Comparison of ENCODE assay signal across 8 cellular contexts in genomic region chr3:15795563-15796308, GRCh38. TPM values are rescaled to one million over a fixed set of nuclear protein-coding genes. Genes with fewer than 3 reads are reported as not detected.
A peak's percentile ranks its signal among the peaks of the same experiment; 100 is the strongest.
DNase-seq lines count a peak whose midpoint lies in the region; ATAC-seq and TF ChIP-seq lines count a peak whose summit lies in the region.

No MANE protein-coding gene starts in this region.

- H3K27me3 Mint-ChIP-seq in CD8-positive, alpha-beta T cell (ENCODE audit: low read depth), result no peaks in the 10 kb centered on the region

- H3K27me3 ChIP-seq in CD8-positive, alpha-beta T cell (ENCODE audit: insufficient read depth, low read length), result no peaks in the 10 kb centered on the region
- no peaks in the 10 kb centered on the region for H3K27me3 ChIP-seq in esophagus muscularis mucosa
- no peaks in the 10 kb centered on the region for H3K27me3 ChIP-seq in skeletal muscle satellite cell (ENCODE audit: control insufficient read depth, insufficient read depth, low read length)

- peaks cover 27% of the 10 kb centered on the region for H3K36me3 Mint-ChIP-seq in CD8-positive, alpha-beta T cell

- no peaks in the 10 kb centered on the region for H3K9me3 Mint-ChIP-seq in CD8-positive, alpha-beta T cell

- WGBS in esophagus muscularis mucosa, result 12% methylated on average over 4 of the region's 4 CpGs
- 20 to 26% methylated on average over 4 of the region's 4 CpGs for WGBS in lower leg skin, 2 donors

- peaks cover 25% of the 10 kb centered on the region for H3K4me1 ChIP-seq in CD8-positive, alpha-beta T cell (ENCODE audit: insufficient read depth, low read length)
- peaks cover 9 to 54% (median 47%) of the 10 kb centered on the region in 4 donors for H3K4me1 ChIP-seq in esophagus muscularis mucosa
- peaks cover 46% of the 10 kb centered on the region for H3K4me1 ChIP-seq in skeletal muscle satellite cell (ENCODE audit: control insufficient read depth, insufficient read depth, low read length)

- TF ChIP-seq CTCF in CD8-positive, alpha-beta T cell (IDR thresholded peaks at IDR 0.05), result no peak
- no peak for TF ChIP-seq CTCF in esophagus muscularis mucosa (IDR thresholded peaks at IDR 0.05)
- no peak for TF ChIP-seq CTCF in lower leg skin (IDR thresholded peaks at IDR 0.05)

- no peaks in the 10 kb centered on the region for H3K9me3 ChIP-seq in CD8-positive, alpha-beta T cell (ENCODE audit: low read length)
- H3K9me3 ChIP-seq in esophagus muscularis mucosa (no peaks in the 10 kb centered on the region), skeletal muscle satellite cell (replicated peaks; ENCODE audit: low read length) (peaks cover 5% of the 10 kb centered on the region)

- H3K4me2 ChIP-seq in skeletal muscle satellite cell (ENCODE audit: low read length), result peak overlapping the region; percentile 86

- peak overlapping the region; percentile 95 for H3K9ac ChIP-seq in skeletal muscle satellite cell (ENCODE audit: low read depth, low read length)

- H3K27ac ChIP-seq in CD8-positive, alpha-beta T cell (ENCODE audit: low read depth, low read length), result no peak overlapping the region
- H3K27ac ChIP-seq in esophagus muscularis mucosa (replicated peaks in 1 of 4), result peak overlapping the region; percentile 82 to 87 (median 86)

- peaks cover 71% of the 10 kb centered on the region for H3K4me1 Mint-ChIP-seq in CD8-positive, alpha-beta T cell (ENCODE audit: low read depth)

- CTCF ChIA-PET in CD8-positive, alpha-beta T cell (lab: Charles Lee), result interaction anchor here (2.5 kb wide), 1 partner anchor 166 kb away, joined by 5 read pairs; no protein-coding TSS in a partner anchor

- no peak for DNase-seq in CD8-positive, alpha-beta T cell
- DNase-seq in SKM-1 treated with dmso at 0.1 percent for 144 hours (lab: John Stamatoyannopoulos, UW; ENCODE audit: unreplicated experiment), result peak; percentile 76
- no peak for DNase-seq in esophagus muscularis mucosa (ENCODE audit: extremely low spot score)
- no peak for DNase-seq in lower leg skin (ENCODE audit: low spot score in 2 of 2)
- no peak for DNase-seq in NCI-H128 (lab: John Stamatoyannopoulos, UW; ENCODE audit: unreplicated experiment)
- no peak for DNase-seq in NCI-H2081 treated with DMSO at 0.1 percent for 48 hours (lab: John Stamatoyannopoulos, UW)

- peak overlapping the region; percentile 16 for H3K4me3 Mint-ChIP-seq in CD8-positive, alpha-beta T cell

- H3K36me3 ChIP-seq in CD8-positive, alpha-beta T cell (ENCODE audit: insufficient read depth, low read length), result no peaks in the 10 kb centered on the region
- H3K36me3 ChIP-seq in esophagus muscularis mucosa, result no peaks in the 10 kb centered on the region
- H3K36me3 ChIP-seq in skeletal muscle satellite cell (ENCODE audit: insufficient read depth, low read length), result peaks cover 45% of the 10 kb centered on the region

- TF ChIP-seq EP300 in esophagus muscularis mucosa (IDR thresholded peaks at IDR 0.05), result no peak

- no peak overlapping the region for H3K4me3 ChIP-seq in CD8-positive, alpha-beta T cell (ENCODE audit: low read depth, low read length)
- H3K4me3 ChIP-seq in esophagus muscularis mucosa, result peak overlapping the region; percentile 45 to 59 (median 52)
- peak overlapping the region; percentile 79 for H3K4me3 ChIP-seq in skeletal muscle satellite cell (ENCODE audit: low read length)
- no peak overlapping the region for H3K4me3 ChIP-seq in lower leg skin (ENCODE audit: low read depth, poor library complexity, severe bottlenecking)

- peak; percentile 23 for ATAC-seq in CD8-positive, alpha-beta T cell
- ATAC-seq in HG02610 (IDR thresholded peaks at IDR 0.05; ENCODE audit: unreplicated experiment), result peak; percentile 36

- POLR2A ChIA-PET in CD8-positive, alpha-beta T cell (lab: Charles Lee), result no interaction called here

- peak overlapping the region; percentile 55 for H3K27ac Mint-ChIP-seq in CD8-positive, alpha-beta T cell

- TF ChIP-seq POLR2A in esophagus muscularis mucosa (IDR thresholded peaks at IDR 0.05; ENCODE audit: low read depth), result no peak
- no peak for TF ChIP-seq POLR2A in lower leg skin (IDR thresholded peaks at IDR 0.05)

- intact Hi-C loops in CD8-positive, alpha-beta T cell (cut with DNase I, micrococcal nuclease), result no loop called here
- intact Hi-C loops in esophagus muscularis mucosa (cut with DNase I), result no loop called here
- intact Hi-C loops in lower leg skin (cut with DNase I; ENCODE audit: low total_unique reads), result no loop called here

RNA-seq across cellular contexts. Expression of gene ANKRD28, which starts 2.0 kb away (rescaled TPM):
- total RNA-seq in CD8-positive, alpha-beta T cell, result 10 to 100 TPM; 35.1 to 39.5 TPM
- total RNA-seq in esophagus muscularis mucosa, result 10 to 100 TPM; 21.2 to 34.8 (median 26.9) TPM
- 128 and 132 TPM in 2 replicates for total RNA-seq in skeletal muscle satellite cell (2012; rRNA removed)
- 10 to 100 TPM; 25.7 to 44.7 (median 40.9) TPM for total RNA-seq in lower leg skin

Comparison
In these comparisons a context has a peak if more than half of its experiments do, and no peak if none do; other contexts are left out.
1. H3K4me3 ChIP-seq: peak in esophagus muscularis mucosa (4 of 4) and skeletal muscle satellite cell (single experiment); none in CD8-positive, alpha-beta T cell (single experiment) and lower leg skin (single experiment).